1 cellular context compared by ENCODE assay signal in the genomic region with DNA sequence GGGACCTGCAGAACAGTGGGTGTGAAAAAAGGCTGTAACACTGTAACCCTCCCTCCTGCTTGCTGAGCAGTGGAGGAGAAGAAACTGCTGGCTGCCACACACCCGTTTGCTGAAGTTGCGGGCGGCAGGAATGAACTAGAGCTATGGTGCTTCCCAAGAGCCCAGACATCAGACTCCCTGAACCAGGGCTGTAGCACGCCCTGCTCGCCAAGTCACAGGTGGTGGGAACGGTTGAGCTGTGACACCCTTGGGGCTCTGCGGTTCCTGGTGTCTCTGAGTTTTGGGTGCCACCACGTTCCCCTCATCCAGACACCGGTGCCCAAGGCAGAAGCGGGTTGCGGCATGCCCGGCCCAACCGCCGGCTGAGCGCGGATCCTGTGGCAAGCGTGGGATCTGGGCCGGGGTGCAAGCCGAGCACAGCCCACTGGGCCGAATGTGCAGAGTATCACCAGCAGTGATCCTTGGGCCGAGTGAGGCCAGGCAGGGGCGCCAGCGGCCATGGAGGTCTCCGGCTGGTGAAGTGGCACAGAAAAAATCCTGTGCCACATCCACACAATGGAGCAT.
TF ChIP-seq lines count a peak whose summit lies in the region.

No MANE protein-coding gene starts in this region.

TF ChIP-seq in IMR-90, 13 proteins besides CTCF, POLR2A, EP300 and RAD21:
- no peak for TF ChIP-seq MAFK (IDR thresholded peaks at IDR 0.05; ENCODE audit: low read depth, low read length)
- TF ChIP-seq FOS (IDR thresholded peaks at IDR 0.05; ENCODE audit: low read depth, low read length) = no peak
- TF ChIP-seq BHLHE40 (IDR thresholded peaks at IDR 0.05; ENCODE audit: low read depth, low read length) = no peak
